In genomic region chr3:111903067-111903511, GRCh38 we compare ENCODE assay signal across 9 cellular contexts. TPM values are rescaled to one million over a fixed set of nuclear protein-coding genes. Genes with fewer than 3 reads are reported as not detected.
DNase-seq lines count a peak whose midpoint lies in the region; ATAC-seq, FAIRE-seq and TF ChIP-seq lines count a peak whose summit lies in the region.
"Had no signal": no experiment of that assay in that cellular context is flagged by ENCODE, and none has a peak within 500 bp of the region (broad histone marks: within the 10 kb centered on the region; RNA-seq: fewer than 3 reads in every experiment).

No MANE protein-coding gene starts in this region.

- peaks cover 47% of the 10 kb centered on the region for H3K4me1 ChIP-seq in keratinocyte (ENCODE audit: control insufficient read depth, extremely low read depth, insufficient read depth, low read length)

- TF ChIP-seq CTCF in astrocyte of the cerebellum (IDR thresholded peaks at IDR 0.05; ENCODE audit: low read depth, low read length, missing control alignments) (no peak), keratinocyte (optimal IDR thresholded peaks at IDR 0.05 in 1 of 3, IDR thresholded peaks at IDR 0.05 in 1 of 3, conservative IDR thresholded peaks at IDR 0.05 in 1 of 3; ENCODE audit: extremely low read depth in 1 of 3, insufficient read depth in 2 of 3, low read length in 3 of 3) (no peak)

- H3K27ac ChIP-seq in keratinocyte (ENCODE audit: control insufficient read depth, insufficient read depth, low read length), result peak overlapping the region; percentile 96

- no peak for FAIRE-seq in keratinocyte (lab: Jason Lieb, UNC)

- H3K9ac ChIP-seq in keratinocyte (ENCODE audit: control insufficient read depth, extremely low read depth, insufficient read depth, low read length), result peak overlapping the region; percentile 23

- H3K4me2 ChIP-seq in keratinocyte (ENCODE audit: control insufficient read depth, extremely low read depth, insufficient read depth, low read depth, low read length), result peak overlapping the region; percentile 61

- in situ Hi-C loops in astrocyte of the cerebellum (cut with HindIII; ENCODE audit: low sequenced_read_pairs), result no loop called here

- no peak for ATAC-seq in GM18909 (IDR thresholded peaks at IDR 0.05; ENCODE audit: poor library complexity, unreplicated experiment)

- H2AFZ ChIP-seq in keratinocyte (ENCODE audit: control insufficient read depth, low read length), result no peak overlapping the region

- dilution Hi-C loops in keratinocyte (cut with MboI; ENCODE audit: extremely low pct_ligation_motif_present, low sequenced_read_pairs), result no loop called here

- H3K9me3 ChIP-seq in keratinocyte (ENCODE audit: control insufficient read depth, low read depth, low read length), result no peaks in the 10 kb centered on the region

- peaks cover 2% of the 10 kb centered on the region for H3K9me1 ChIP-seq in keratinocyte (ENCODE audit: control insufficient read depth, extremely low read depth, insufficient read depth, low read length)

- no peaks in the 10 kb centered on the region for H3K27me3 ChIP-seq in keratinocyte (ENCODE audit: control insufficient read depth, extremely low read depth, insufficient read depth, low read length)

- peaks cover 16 to 36% of the 10 kb centered on the region in 2 experiments for H3K36me3 ChIP-seq in keratinocyte (ENCODE audit: control insufficient read depth in 2 of 2, extremely low read depth in 1 of 2, insufficient read depth in 2 of 2, low read length in 2 of 2)

- peaks cover 86% of the 10 kb centered on the region for H3K79me2 ChIP-seq in keratinocyte (ENCODE audit: control insufficient read depth, insufficient read depth, low read length)

- H3K4me3 ChIP-seq in astrocyte of the cerebellum (ENCODE audit: low read depth, low read length), result no peak overlapping the region
- no peak overlapping the region for H3K4me3 ChIP-seq in keratinocyte (ENCODE audit: control insufficient read depth in 2 of 3, extremely low read depth in 1 of 3, insufficient read depth in 2 of 3, low read depth in 1 of 3, low read length in 3 of 3)

- DNase-seq in COR-L47 (lab: John Stamatoyannopoulos, UW), result peak; percentile 8
- peak; percentile 75 for DNase-seq in HPDE6-E6E7 (ENCODE audit: extremely low spot score)
- DNase-seq in astrocyte of the cerebellum (ENCODE audit: low read depth), result peak; percentile 16
- DNase-seq in keratinocyte (ENCODE audit: low read depth, low spot score), result peak; percentile 61
- DNase-seq in COLO668 (lab: John Stamatoyannopoulos, UW; ENCODE audit: unreplicated experiment), result no peak
- no peak for DNase-seq in NK-92 (lab: John Stamatoyannopoulos, UW; ENCODE audit: unreplicated experiment)
- no peak for DNase-seq in stimulated activated CD4-positive, alpha-beta T cell treated with anti-CD3 and anti-CD28 coated beads, Interleukin-12 subunit alpha, Interleukin-12 subunit beta, amount 100 ng/mL, for 4 hours
- DNase-seq: NCI-H1694 had no signal

- no peaks in the 10 kb centered on the region for H4K20me1 ChIP-seq in keratinocyte (ENCODE audit: control insufficient read depth, extremely low read depth, insufficient read depth, low read length)

RNA-seq across cellular contexts. Expression of gene PHLDB2, which starts 44.0 kb away (rescaled TPM):
- 74.2 to 150 TPM (median 108 TPM) in 3 replicates for polyA plus RNA-seq in keratinocyte
- 155 TPM for polyA plus RNA-seq in keratinocyte (2011; ENCODE audit: low read depth)
- 50.9 and 92.7 TPM in 2 replicates for polyA plus RNA-seq in keratinocyte (2011; cell fraction: cytosol; rRNA removed)
- polyA plus RNA-seq in keratinocyte (2011; cell fraction: nucleus; rRNA removed), result 274 and 308 TPM in 2 replicates
- polyA plus RNA-seq in keratinocyte (2012; ENCODE audit: low replicate concordance), result 82.5 and 87.2 TPM in 2 replicates
- polyA minus RNA-seq in keratinocyte, result 123 to 447 TPM (median 330 TPM) in 3 replicates
- 83.3 TPM for polyA minus RNA-seq in keratinocyte (2011; cell fraction: cytosol; rRNA and poly(A)+ RNA removed)
- polyA minus RNA-seq in keratinocyte (2011; cell fraction: nucleus; rRNA and poly(A)+ RNA removed), result 519 and 1,062 TPM in 2 replicates

Comparison
In these comparisons a context has a peak if more than half of its experiments do, and no peak if none do; other contexts are left out.
1. DNase-seq: peak in COR-L47 (single experiment), HPDE6-E6E7 (single experiment), astrocyte of the cerebellum (single experiment) and keratinocyte (single experiment); none in COLO668 (single experiment), NK-92 (single experiment) and stimulated activated CD4-positive, alpha-beta T cell treated with anti-CD3 and anti-CD28 coated beads, Interleukin-12 subunit alpha, Interleukin-12 subunit beta, amount 100 ng/mL, for 4 hours (single experiment).